Comparison of ENCODE assay signal across 35 cellular contexts in the genomic region with DNA sequence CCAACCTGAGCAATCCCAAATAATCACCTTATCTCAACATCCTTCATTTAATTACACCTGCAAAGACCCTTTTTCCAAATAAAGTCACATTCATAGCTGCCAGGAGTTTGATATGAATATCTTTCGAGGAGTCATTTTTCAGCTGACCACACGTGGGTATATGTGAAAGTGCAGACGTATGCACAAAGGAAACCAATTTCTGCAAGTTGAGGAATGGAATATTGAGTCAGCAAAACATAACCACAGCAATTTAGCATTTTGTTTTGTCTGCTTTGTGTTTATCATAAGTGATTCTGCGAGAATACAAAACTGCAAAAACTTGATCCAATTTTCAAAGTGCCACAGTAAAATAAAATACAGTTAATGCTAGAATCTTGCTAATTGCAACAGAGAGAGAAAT.
"Had no signal": no experiment of that assay in that cellular context is flagged by ENCODE, and none has a peak within 500 bp of the region (broad histone marks: within the 10 kb centered on the region; RNA-seq: fewer than 3 reads in every experiment).

No MANE protein-coding gene starts in this region.

- ATAC-seq: activated CD8-positive, alpha-beta memory T cell treated with anti-CD3 and anti-CD28 coated beads, Interleukin-2, amount 10 ng/mL, durations not matched to agents 7 days and 5 days; activated T-cell treated with anti-CD3 and anti-CD28 coated beads, Interleukin-2, amount 50 U/mL, for 72 hours; activated T-helper 17 cell treated with anti-CD3 and anti-CD28 coated beads, Interleukin-2, amount 50 U/mL, for 72 hours; body of pancreas had no signal

- DNase-seq: activated B cell treated with CpG ODN at 0.5 μM for 24 hours; activated CD4-positive, alpha-beta memory T cell treated with anti-CD3 and anti-CD28 coated beads, Interleukin-2, amount 10 ng/mL, durations not matched to agents 7 days and 5 days; activated CD4-positive, alpha-beta T cell treated with anti-CD3 and anti-CD28 coated beads for 4 hours; activated CD4-positive, CD25-positive, alpha-beta regulatory T cell treated with anti-CD3 and anti-CD28 coated beads, Interleukin-2, amount 50 U/mL, for 72 hours; activated CD8-positive, alpha-beta memory T cell treated with anti-CD3 and anti-CD28 coated beads for 24 hours; activated CD8-positive, alpha-beta memory T cell treated with anti-CD3 and anti-CD28 coated beads, Interleukin-2, amount 10 ng/mL, durations not matched to agents 7 days and 5 days; activated CD8-positive, alpha-beta memory T cell treated with anti-CD3 and anti-CD28 coated beads, Interleukin-2, amount 50 U/mL, for 48 hours; activated effector memory CD4-positive, alpha-beta T cell treated with anti-CD3 and anti-CD28 coated beads, Interleukin-2, amount 50 U/mL, for 16 hours; activated naive CD4-positive, alpha-beta T cell; activated naive CD4-positive, alpha-beta T cell treated with anti-CD3 and anti-CD28 coated beads, Interleukin-2, amount 50 U/mL, for 16 hours; activated naive CD8-positive, alpha-beta T cell treated with anti-CD3 and anti-CD28 coated beads for 36 hours; activated T-cell treated with anti-CD3 and anti-CD28 coated beads, Interleukin-2, amount 50 U/mL, for 72 hours; amniotic stem cell; aorta; body of pancreas; KG1; NCI-H1092 treated with DMSO at 0.1 percent for 48 hours; NCI-H1417; NCI-H146; NCI-H187; NCI-H2029 treated with DMSO at 0.1 percent for 48 hours; NCI-H2107; NCI-H2171; NCI-H510A; NCI-H526; NCI-H748 treated with DMSO at 0.1 percent for 48 hours; PC-9; Right ventricle myocardium superior; SW 1271; T-helper 1 cell; T-helper 2 cell; T-helper 9 cell had no signal

- H3K4me2 ChIP-seq: PC-9 had no signal

- H3K36me3 ChIP-seq: breast epithelium had no signal

- H3K4me1 ChIP-seq: body of pancreas, breast epithelium had no signal

- H3K27me3 ChIP-seq: body of pancreas, breast epithelium had no signal

- H2AFZ ChIP-seq: PC-9 had no signal

- H3K9me3 ChIP-seq: body of pancreas, breast epithelium had no signal

- H3K4me3 ChIP-seq: body of pancreas, breast epithelium, PC-9 had no signal

- H3K27ac ChIP-seq: body of pancreas, breast epithelium, PC-9, VCaP had no signal
